ENCODE assay signal across 1 cellular context in genomic region chr9:128786681-128787582, GRCh38.
TF ChIP-seq lines count a peak whose summit lies in the region.

A gene with protein sequence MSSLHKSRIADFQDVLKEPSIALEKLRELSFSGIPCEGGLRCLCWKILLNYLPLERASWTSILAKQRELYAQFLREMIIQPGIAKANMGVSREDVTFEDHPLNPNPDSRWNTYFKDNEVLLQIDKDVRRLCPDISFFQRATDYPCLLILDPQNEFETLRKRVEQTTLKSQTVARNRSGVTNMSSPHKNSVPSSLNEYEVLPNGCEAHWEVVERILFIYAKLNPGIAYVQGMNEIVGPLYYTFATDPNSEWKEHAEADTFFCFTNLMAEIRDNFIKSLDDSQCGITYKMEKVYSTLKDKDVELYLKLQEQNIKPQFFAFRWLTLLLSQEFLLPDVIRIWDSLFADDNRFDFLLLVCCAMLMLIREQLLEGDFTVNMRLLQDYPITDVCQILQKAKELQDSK (plus strand): TSS chr9:128787253. CDS start chr9:128787354, 101 bp downstream.

TF ChIP-seq in K562, 482 proteins besides CTCF, POLR2A, EP300 and RAD21 (continued from another document and continues in another):
- TF ChIP-seq MTA2 (IDR thresholded peaks at IDR 0.05; ENCODE audit: low read depth) (no peak), ATF7 (IDR thresholded peaks at IDR 0.05) (peak; percentile 83), HMG20A (CRISPR knock-in tag; conservative IDR thresholded peaks at IDR 0.05) (no peak), KDM2B (CRISPR knock-in tag; IDR thresholded peaks at IDR 0.05) (no peak), NR1H2 (CRISPR knock-in tag; IDR thresholded peaks at IDR 0.05) (peak; percentile 96), ZKSCAN1 (IDR thresholded peaks at IDR 0.05; ENCODE audit: low read depth, low read length) (peak; percentile 70; the same call in 1 of the 2 replicates), KDM5B (IDR thresholded peaks at IDR 0.05; ENCODE audit: insufficient replicate concordance, low read depth, low read length) (peak; percentile 79), ZSCAN29 (IDR thresholded peaks at IDR 0.05) (no peak), FOXA3 (CRISPR knock-in tag; conservative IDR thresholded peaks at IDR 0.05 in 1 of 2, IDR thresholded peaks at IDR 0.05 in 1 of 2) (peak in 1 of 2 experiments; percentile 90; a peak in 1 of 4 replicates), SMARCA4 (IDR thresholded peaks at IDR 0.05) (peak; percentile 36; the same call in 1 of the 2 replicates), NCOA2 (IDR thresholded peaks at IDR 0.05; ENCODE audit: partially characterized antibody in 2 of 2) (no peak), RERE (CRISPR knock-in tag; IDR thresholded peaks at IDR 0.05; ENCODE audit: borderline replicate concordance) (no peak), RBFOX2 (IDR thresholded peaks at IDR 0.05; ENCODE audit: low read depth, low read length) (peak; percentile 83), TCF7L2 (IDR thresholded peaks at IDR 0.05; ENCODE audit: low read depth, low read length) (no peak), ZNF695 (CRISPR knock-in tag; IDR thresholded peaks at IDR 0.05) (no peak), ZNF408 (CRISPR knock-in tag; IDR thresholded peaks at IDR 0.05; ENCODE audit: low read depth) (no peak), ZNF239 (CRISPR knock-in tag; IDR thresholded peaks at IDR 0.05) (no peak), HDAC1 (IDR thresholded peaks at IDR 0.05) (peak in 1 of 2 experiments; percentile 79; a peak in 2 of 4 replicates), ZNF316 (IDR thresholded peaks at IDR 0.05) (no peak), CBFA2T3 (IDR thresholded peaks at IDR 0.05) (peak; percentile 42), TEAD2 (tag; IDR thresholded peaks at IDR 0.05) (no peak), NBN (IDR thresholded peaks at IDR 0.05; ENCODE audit: low read depth) (peak; percentile 76), ELF4 (CRISPR knock-in tag; IDR thresholded peaks at IDR 0.05) (no peak), HES1 (IDR thresholded peaks at IDR 0.05; ENCODE audit: low read depth) (peak; percentile 60), ZBTB8A (IDR thresholded peaks at IDR 0.05; ENCODE audit: partially characterized antibody) (no peak), ATF6 (CRISPR knock-in tag; IDR thresholded peaks at IDR 0.05) (peak; percentile 99), E2F3 (CRISPR knock-in tag; IDR thresholded peaks at IDR 0.05) (no peak), ELK3 (CRISPR knock-in tag; IDR thresholded peaks at IDR 0.05) (no peak), E2F1 (CRISPR knock-in tag; IDR thresholded peaks at IDR 0.05) (peak; percentile 62; the same call in 1 of the 2 replicates), SRSF9 (IDR thresholded peaks at IDR 0.05; ENCODE audit: borderline replicate concordance, low read depth, low read length) (no peak), TBL1XR1 (IDR thresholded peaks at IDR 0.05; ENCODE audit: low read length in 2 of 2) (peak; percentile 21 to 33; a peak in 1 of 4 replicates), ARID3A (IDR thresholded peaks at IDR 0.05; ENCODE audit: borderline replicate concordance, low read depth, low read length) (no peak), ARID2 (IDR thresholded peaks at IDR 0.05) (no peak), RBM17 (IDR thresholded peaks at IDR 0.05; ENCODE audit: borderline replicate concordance, low read depth, low read length) (no peak), CREB5 (CRISPR knock-in tag; IDR thresholded peaks at IDR 0.05) (no peak), HMG20B (CRISPR knock-in tag; IDR thresholded peaks at IDR 0.05) (no peak), GTF2A2 (tag; IDR thresholded peaks at IDR 0.05) (no peak), ZNF347 (CRISPR knock-in tag; IDR thresholded peaks at IDR 0.05; ENCODE audit: low read depth) (no peak)
- TF ChIP-seq, protein P1, sequence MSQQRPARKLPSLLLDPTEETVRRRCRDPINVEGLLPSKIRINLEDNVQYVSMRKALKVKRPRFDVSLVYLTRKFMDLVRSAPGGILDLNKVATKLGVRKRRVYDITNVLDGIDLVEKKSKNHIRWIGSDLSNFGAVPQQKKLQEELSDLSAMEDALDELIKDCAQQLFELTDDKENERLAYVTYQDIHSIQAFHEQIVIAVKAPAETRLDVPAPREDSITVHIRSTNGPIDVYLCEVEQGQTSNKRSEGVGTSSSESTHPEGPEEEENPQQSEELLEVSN (IDR thresholded peaks at IDR 0.05; ENCODE audit: borderline replicate concordance in 1 of 2, extremely low read depth in 1 of 2, insufficient read depth in 1 of 2, insufficient read length in 1 of 2, low read depth in 1 of 2, low read length in 1 of 2, poor library complexity in 1 of 2, severe bottlenecking in 1 of 2): peak; percentile 97 to 100
- TF ChIP-seq, protein P2, sequence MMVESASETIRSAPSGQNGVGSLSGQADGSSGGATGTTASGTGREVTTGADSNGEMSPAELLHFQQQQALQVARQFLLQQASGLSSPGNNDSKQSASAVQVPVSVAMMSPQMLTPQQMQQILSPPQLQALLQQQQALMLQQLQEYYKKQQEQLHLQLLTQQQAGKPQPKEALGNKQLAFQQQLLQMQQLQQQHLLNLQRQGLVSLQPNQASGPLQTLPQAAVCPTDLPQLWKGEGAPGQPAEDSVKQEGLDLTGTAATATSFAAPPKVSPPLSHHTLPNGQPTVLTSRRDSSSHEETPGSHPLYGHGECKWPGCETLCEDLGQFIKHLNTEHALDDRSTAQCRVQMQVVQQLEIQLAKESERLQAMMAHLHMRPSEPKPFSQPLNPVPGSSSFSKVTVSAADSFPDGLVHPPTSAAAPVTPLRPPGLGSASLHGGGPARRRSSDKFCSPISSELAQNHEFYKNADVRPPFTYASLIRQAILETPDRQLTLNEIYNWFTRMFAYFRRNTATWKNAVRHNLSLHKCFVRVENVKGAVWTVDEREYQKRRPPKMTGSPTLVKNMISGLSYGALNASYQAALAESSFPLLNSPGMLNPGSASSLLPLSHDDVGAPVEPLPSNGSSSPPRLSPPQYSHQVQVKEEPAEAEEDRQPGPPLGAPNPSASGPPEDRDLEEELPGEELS (CRISPR knock-in tag; IDR thresholded peaks at IDR 0.05; ENCODE audit: borderline replicate concordance): no peak
- TF ChIP-seq, protein P3, sequence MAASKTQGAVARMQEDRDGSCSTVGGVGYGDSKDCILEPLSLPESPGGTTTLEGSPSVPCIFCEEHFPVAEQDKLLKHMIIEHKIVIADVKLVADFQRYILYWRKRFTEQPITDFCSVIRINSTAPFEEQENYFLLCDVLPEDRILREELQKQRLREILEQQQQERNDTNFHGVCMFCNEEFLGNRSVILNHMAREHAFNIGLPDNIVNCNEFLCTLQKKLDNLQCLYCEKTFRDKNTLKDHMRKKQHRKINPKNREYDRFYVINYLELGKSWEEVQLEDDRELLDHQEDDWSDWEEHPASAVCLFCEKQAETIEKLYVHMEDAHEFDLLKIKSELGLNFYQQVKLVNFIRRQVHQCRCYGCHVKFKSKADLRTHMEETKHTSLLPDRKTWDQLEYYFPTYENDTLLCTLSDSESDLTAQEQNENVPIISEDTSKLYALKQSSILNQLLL (CRISPR knock-in tag; IDR thresholded peaks at IDR 0.05; ENCODE audit: borderline replicate concordance): no peak
- TF ChIP-seq, protein P4, sequence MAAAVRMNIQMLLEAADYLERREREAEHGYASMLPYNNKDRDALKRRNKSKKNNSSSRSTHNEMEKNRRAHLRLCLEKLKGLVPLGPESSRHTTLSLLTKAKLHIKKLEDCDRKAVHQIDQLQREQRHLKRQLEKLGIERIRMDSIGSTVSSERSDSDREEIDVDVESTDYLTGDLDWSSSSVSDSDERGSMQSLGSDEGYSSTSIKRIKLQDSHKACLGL (CRISPR knock-in tag; IDR thresholded peaks at IDR 0.05; ENCODE audit: borderline replicate concordance, poor library complexity, severe bottlenecking): no peak
